In genomic region chr17:50166518-50167181, GRCh38 we compare ENCODE assay signal across 18 cellular contexts. TPM values are rescaled to one million over a fixed set of nuclear protein-coding genes. Genes with fewer than 3 reads are reported as not detected.
DNase-seq lines count a peak whose midpoint lies in the region; ATAC-seq, FAIRE-seq and TF ChIP-seq lines count a peak whose summit lies in the region.
"Had no signal": no experiment of that assay in that cellular context is flagged by ENCODE, and none has a peak within 500 bp of the region (broad histone marks: within the 10 kb centered on the region; RNA-seq: fewer than 3 reads in every experiment).

No MANE protein-coding gene starts in this region.

- H3K36me3 ChIP-seq in adipocyte (ENCODE audit: control insufficient read depth, insufficient read depth, low read length, severe bottlenecking) (no peaks in the 10 kb centered on the region), lower lobe of right lung (no peaks in the 10 kb centered on the region), sigmoid colon (peaks cover 0 to 15% (median 6%) of the 10 kb centered on the region in 4 donors)

- no peak for ATAC-seq in lower lobe of right lung
- no peak for ATAC-seq in activated CD8-positive, alpha-beta T cell treated with anti-CD3 and anti-CD28 coated beads for 36 hours

- FAIRE-seq in urothelium cell line (lab: Jason Lieb, UNC) = peak; percentile 92
- FAIRE-seq: astrocyte, colon, D721Med, endometrium had no signal

- CTCF ChIA-PET in GM10248 (lab: Yijun Ruan, JAX) = interaction anchor here (1.0 to 6.4 kb wide), 12 partner anchors 7 to 231 kb away, joined by 3 to 90 read pairs (median 10); partner anchors contain the start of genes COL1A1, LRRC59, PPP1R9B and TMEM92
- CTCF ChIA-PET in activated CD8-positive, alpha-beta T cell treated with anti-CD3 and anti-CD28 coated beads for 36 hours (lab: Charles Lee) = interaction anchor here (0.8 to 1.8 kb wide), 6 partner anchors 15 to 51 kb away, joined by 3 to 7 read pairs (median 4); partner anchors contain the start of gene PPP1R9B

- no peak overlapping the region for H3K27ac ChIP-seq in lower lobe of right lung
- peak overlapping the region; percentile 89 to 94 (median 90) for H3K27ac ChIP-seq in sigmoid colon
- H3K27ac ChIP-seq: GM23248 had no signal

- peak overlapping the region; percentile 57 for H3K9ac ChIP-seq in adipocyte (ENCODE audit: low read length)
- H3K9ac ChIP-seq: GM23248, SK-N-SH had no signal

- DNase-seq in adipocyte (ENCODE audit: low read depth) = no peak
- DNase-seq in lower lobe of right lung = no peak
- no peak for DNase-seq in sigmoid colon
- DNase-seq in urothelium cell line (ENCODE audit: low spot score) = no peak
- no peak for DNase-seq in GM10248 (ENCODE audit: extremely low spot score)
- DNase-seq in activated CD8-positive, alpha-beta T cell treated with anti-CD3 and anti-CD28 coated beads for 36 hours = no peak
- DNase-seq in NCI-H1694 (lab: John Stamatoyannopoulos, UW) = no peak
- DNase-seq: activated CD4-positive, alpha-beta T cell treated with anti-CD3 and anti-CD28 coated beads for 48 hours; activated CD8-positive, alpha-beta memory T cell treated with anti-CD3 and anti-CD28 coated beads, Interleukin-2, amount 50 U/mL, for 4 hours; GM23248; SK-N-SH had no signal

- intact Hi-C loops in lower lobe of right lung (cut with DNase I) (no loop called here), sigmoid colon (cut with DNase I) (no loop called here)
- intact Hi-C loops in activated CD8-positive, alpha-beta T cell treated with anti-CD3 and anti-CD28 coated beads for 36 hours (cut with micrococcal nuclease) = loop anchor here (10.0 kb wide), 1 partner anchor 52 kb away; no protein-coding TSS in a partner anchor

- no peak for TF ChIP-seq POLR2A in sigmoid colon (IDR thresholded peaks at IDR 0.05)

- POLR2A ChIA-PET in GM10248 (lab: Yijun Ruan, JAX) = no interaction called here
- POLR2A ChIA-PET in activated CD8-positive, alpha-beta T cell treated with anti-CD3 and anti-CD28 coated beads for 36 hours (lab: Charles Lee) = interaction anchor here (0.7 to 2.0 kb wide), 2 partner anchors 14 to 33 kb away, joined by 4 to 6 read pairs; no protein-coding TSS in a partner anchor

- no peak overlapping the region for H3K27ac Mint-ChIP-seq in activated CD8-positive, alpha-beta T cell treated with anti-CD3 and anti-CD28 coated beads for 36 hours
- H3K27ac Mint-ChIP-seq: progenitor cell of endocrine pancreas had no signal

- no peak for TF ChIP-seq EP300 in sigmoid colon (IDR thresholded peaks at IDR 0.05)

- no peaks in the 10 kb centered on the region for H3K36me3 Mint-ChIP-seq in activated CD8-positive, alpha-beta T cell treated with anti-CD3 and anti-CD28 coated beads for 36 hours (ENCODE audit: low read depth)

- 48 to 76% methylated on average over 7 of the region's 7 CpGs for WGBS in sigmoid colon, 2 donors

- peaks cover 35% of the 10 kb centered on the region for H3K4me1 Mint-ChIP-seq in activated CD8-positive, alpha-beta T cell treated with anti-CD3 and anti-CD28 coated beads for 36 hours (ENCODE audit: low read depth)

- H3K4me3 ChIP-seq in adipocyte (ENCODE audit: low read length) (no peak overlapping the region), lower lobe of right lung (peak overlapping the region; percentile 36), sigmoid colon (peak overlapping the region; percentile 28 to 57 (median 50))
- H3K4me3 ChIP-seq: GM23248 had no signal

- H3K9me3 ChIP-seq in adipocyte (ENCODE audit: control insufficient read depth, low read length) (no peaks in the 10 kb centered on the region), lower lobe of right lung (no peaks in the 10 kb centered on the region), sigmoid colon (no peaks in the 10 kb centered on the region)
- H3K9me3 ChIP-seq: SK-N-SH had no signal

- no peak for TF ChIP-seq CTCF in lower lobe of right lung (IDR thresholded peaks at IDR 0.05)
- TF ChIP-seq CTCF in sigmoid colon (IDR thresholded peaks at IDR 0.05) = no peak
- no peak for TF ChIP-seq CTCF in GM10248 (IDR thresholded peaks at IDR 0.05; ENCODE audit: control extremely low read depth, extremely low read depth, low read depth, missing control alignments)
- no peak for TF ChIP-seq CTCF in activated CD8-positive, alpha-beta T cell treated with anti-CD3 and anti-CD28 coated beads for 36 hours (IDR thresholded peaks at IDR 0.05)

- peaks cover 8% of the 10 kb centered on the region for H3K4me1 ChIP-seq in adipocyte (ENCODE audit: control insufficient read depth, insufficient read depth, low read length)
- peaks cover 9% of the 10 kb centered on the region for H3K4me1 ChIP-seq in lower lobe of right lung
- peaks cover 2 to 62% (median 50%) of the 10 kb centered on the region in 4 donors for H3K4me1 ChIP-seq in sigmoid colon

- H3K4me3 Mint-ChIP-seq in activated CD8-positive, alpha-beta T cell treated with anti-CD3 and anti-CD28 coated beads for 36 hours = no peak overlapping the region
- H3K4me3 Mint-ChIP-seq: B cell had no signal

- H3K9me3 Mint-ChIP-seq in activated CD8-positive, alpha-beta T cell treated with anti-CD3 and anti-CD28 coated beads for 36 hours = no peaks in the 10 kb centered on the region

- H3K27me3 ChIP-seq in adipocyte (replicated peaks; ENCODE audit: control insufficient read depth, insufficient read depth, low read length) (no peaks in the 10 kb centered on the region), lower lobe of right lung (ENCODE audit: low read depth) (no peaks in the 10 kb centered on the region), sigmoid colon (no peaks in the 10 kb centered on the region)

- peaks cover 3% of the 10 kb centered on the region for H3K27me3 Mint-ChIP-seq in activated CD8-positive, alpha-beta T cell treated with anti-CD3 and anti-CD28 coated beads for 36 hours
- H3K27me3 Mint-ChIP-seq: B cell had no signal

RNA-seq across cellular contexts. Expression of gene SGCA, which starts 0.8 kb away (rescaled TPM):
- 9.1 TPM for total RNA-seq in lower lobe of right lung
- total RNA-seq in sigmoid colon = 10 to 100 TPM; 27.3 to 80.1 (median 56.1) TPM
- 1 to 10 TPM; 2.5 to 7.2 (median 4.6) TPM for polyA plus RNA-seq in sigmoid colon
- total RNA-seq in activated CD8-positive, alpha-beta T cell treated with anti-CD3 and anti-CD28 coated beads for 36 hours = under 1 TPM in 1 of 2 experiments, not detected in 1; 0.34 TPM
- total RNA-seq: fibroblast of villous mesenchyme, GM23248, progenitor cell of endocrine pancreas had no signal
- polyA plus RNA-seq: SK-N-SH had no signal

RNA-seq across cellular contexts. Expression of gene PPP1R9B, which starts 16.2 kb away (rescaled TPM):
- total RNA-seq in lower lobe of right lung (92.6 TPM), sigmoid colon (10 to 100 TPM; 15.3 to 18.8 (median 16.8) TPM)
- 10 to 100 TPM in 2 of 3 donors, 1 to 10 TPM in 1; 9.0 to 38.7 (median 10.9) TPM for polyA plus RNA-seq in sigmoid colon
- total RNA-seq in activated CD8-positive, alpha-beta T cell treated with anti-CD3 and anti-CD28 coated beads for 36 hours = 10 to 100 TPM; 52.4 to 56.4 TPM

RNA-seq across cellular contexts. Expression of gene COL1A1, which starts 34.8 kb away (rescaled TPM):
- 142 TPM for total RNA-seq in lower lobe of right lung
- 100 to 1,000 TPM in 1 of 4 donors, 10 to 100 TPM in 3; 43.6 to 459 (median 71.4) TPM for total RNA-seq in sigmoid colon
- polyA plus RNA-seq in sigmoid colon = 10 to 100 TPM in 2 of 3 donors, 1 to 10 TPM in 1; 7.8 to 96.7 (median 10.2) TPM
- total RNA-seq in activated CD8-positive, alpha-beta T cell treated with anti-CD3 and anti-CD28 coated beads for 36 hours = 1 to 10 TPM in 1 of 2 experiments, under 1 TPM in 1; 0.92 to 1.0 TPM

RNA-seq across cellular contexts. Expression of gene SAMD14, which starts 36.7 kb away (rescaled TPM):
- 9.2 TPM for total RNA-seq in lower lobe of right lung
- total RNA-seq in sigmoid colon = 1 to 10 TPM in 1 of 4 donors, under 1 TPM in 3; 0.16 to 2.5 (median 0.63) TPM
- 1 to 10 TPM in 2 of 3 donors, under 1 TPM in 1; 0.92 to 1.3 (median 1.2) TPM for polyA plus RNA-seq in sigmoid colon
- 1 to 10 TPM in 1 of 2 experiments, under 1 TPM in 1; 0.47 to 1.3 TPM for total RNA-seq in activated CD8-positive, alpha-beta T cell treated with anti-CD3 and anti-CD28 coated beads for 36 hours

Comparison
In these comparisons a context has a peak if more than half of its experiments do, and no peak if none do; other contexts are left out.
1. RNA of gene COL1A1, which starts 34.8 kb away (total RNA-seq): 142 TPM in lower lobe of right lung (single experiment) and 43.6 to 459 TPM in sigmoid colon; 0.92 to 1.0 TPM in activated CD8-positive, alpha-beta T cell treated with anti-CD3 and anti-CD28 coated beads for 36 hours; every median in the first group is over 10 times any median in the second.